In genomic region chr4:30429813-30430466, GRCh38 we compare ENCODE assay signal across 16 cellular contexts.
DNase-seq lines count a peak whose midpoint lies in the region; ATAC-seq, FAIRE-seq and TF ChIP-seq lines count a peak whose summit lies in the region.
"Had no signal": no experiment of that assay in that cellular context is flagged by ENCODE, and none has a peak within 500 bp of the region (broad histone marks: within the 10 kb centered on the region; RNA-seq: fewer than 3 reads in every experiment).

No MANE protein-coding gene starts in this region.

- H3K27me3 ChIP-seq in ACC112 (ENCODE audit: insufficient read depth, low read length) (no peaks in the 10 kb centered on the region), gastrocnemius medialis (no peaks in the 10 kb centered on the region), H9 (ENCODE audit: insufficient read depth, low read length) (no peaks in the 10 kb centered on the region)
- H3K27me3 ChIP-seq: tibial nerve had no signal

- ATAC-seq in gastrocnemius medialis, result no peak
- ATAC-seq in HG02763 (IDR thresholded peaks at IDR 0.05; ENCODE audit: unreplicated experiment), result no peak
- ATAC-seq: mucosa of descending colon had no signal

- H2BK120ac ChIP-seq in H9 (ENCODE audit: low read depth, low read length, poor library complexity, severe bottlenecking), result no peak overlapping the region

- H3K79me2 ChIP-seq in ACC112 (ENCODE audit: control insufficient read depth, insufficient read depth, low read length, unreplicated experiment), result no peaks in the 10 kb centered on the region
- H3K79me2 ChIP-seq in H9 (ENCODE audit: insufficient read depth, low read length), result no peaks in the 10 kb centered on the region

- H3K4me1 Mint-ChIP-seq in CD14-positive monocyte (no peaks in the 10 kb centered on the region), H9 (no peaks in the 10 kb centered on the region)
- H3K4me1 Mint-ChIP-seq: central memory CD8-positive, alpha-beta T cell had no signal

- no peak overlapping the region for H3K23ac ChIP-seq in H9 (ENCODE audit: insufficient read length, low read depth, low read length)

- intact Hi-C loops in CD14-positive monocyte (cut with micrococcal nuclease) (no loop called here), gastrocnemius medialis (cut with DNase I; ENCODE audit: low total_unique reads) (no loop called here)

- no peak overlapping the region for H3K4me2 ChIP-seq in H9 (ENCODE audit: insufficient read depth, insufficient read length, low read length)

- H3K9me3 ChIP-seq in gastrocnemius medialis, result no peaks in the 10 kb centered on the region
- H3K9me3 ChIP-seq in H9 (ENCODE audit: control insufficient read depth, low read depth, low read length), result no peaks in the 10 kb centered on the region
- H3K9me3 ChIP-seq: mucosa of descending colon, tibial nerve had no signal

- H3K23me2 ChIP-seq in H9 (ENCODE audit: insufficient read length, low read depth, low read length, poor library complexity, severe bottlenecking), result no peaks in the 10 kb centered on the region

- H3K9me3 Mint-ChIP-seq in CD14-positive monocyte, result peaks cover 0 to 5% (median 3%) of the 10 kb centered on the region in 7 donors
- peaks cover 5 to 6% of the 10 kb centered on the region in 2 experiments; a peak in 4 of 5 replicates for H3K9me3 Mint-ChIP-seq in H9

- FAIRE-seq in HTR-8/SVneo (lab: Jason Lieb, UNC), result no peak

- no peak overlapping the region for H2BK12ac ChIP-seq in H9 (ENCODE audit: insufficient read length, low read depth, low read length)

- H2BK5ac ChIP-seq in H9 (ENCODE audit: insufficient read length, low read length), result no peak overlapping the region

- H3K27ac ChIP-seq in ACC112 (ENCODE audit: low read depth, low read length) (peak overlapping the region; percentile 49), gastrocnemius medialis (no peak overlapping the region), H9 (ENCODE audit: insufficient read length, low read depth, low read length) (no peak overlapping the region)
- H3K27ac ChIP-seq: tibial nerve had no signal

- no peak overlapping the region for H2BK15ac ChIP-seq in H9 (ENCODE audit: low read depth, low read length)

- no peak overlapping the region for H3T11ph ChIP-seq in H9 (ENCODE audit: low read length)

- no peak overlapping the region for H3K4ac ChIP-seq in H9 (ENCODE audit: low read depth, low read length)

- H4K8ac ChIP-seq in H9 (replicated peaks; ENCODE audit: insufficient read length, low read depth, low read length), result no peak overlapping the region

- H3K36me3 Mint-ChIP-seq in CD14-positive monocyte, result no peaks in the 10 kb centered on the region
- peaks cover under 1 to 7% (median 1%) of the 10 kb centered on the region in 3 experiments; a peak in 5 of 7 replicates for H3K36me3 Mint-ChIP-seq in H9 (ENCODE audit: insufficient read depth in 1 of 3, low read depth in 3 of 3)

- no peak for TF ChIP-seq CTCF in astrocyte of the spinal cord (IDR thresholded peaks at IDR 0.05; ENCODE audit: low read depth, low read length)
- TF ChIP-seq CTCF in CD14-positive monocyte (IDR thresholded peaks at IDR 0.05), result no peak
- TF ChIP-seq CTCF in gastrocnemius medialis (IDR thresholded peaks at IDR 0.05 in 4 of 5, conservative IDR thresholded peaks at IDR 0.05 in 1 of 5), result no peak
- no peak for TF ChIP-seq CTCF in H9 (conservative IDR thresholded peaks at IDR 0.05)

- H3K36me3 ChIP-seq in ACC112 (ENCODE audit: insufficient read depth, low read length) (no peaks in the 10 kb centered on the region), gastrocnemius medialis (no peaks in the 10 kb centered on the region)
- H3K36me3 ChIP-seq: tibial nerve had no signal

- H3K27me3 Mint-ChIP-seq in CD14-positive monocyte (ENCODE audit: low read depth in 3 of 3), result no peaks in the 10 kb centered on the region
- H3K27me3 Mint-ChIP-seq in H9 (ENCODE audit: low read depth), result no peaks in the 10 kb centered on the region
- H3K27me3 Mint-ChIP-seq: central memory CD8-positive, alpha-beta T cell had no signal

- H3K79me1 ChIP-seq in H9 (ENCODE audit: insufficient read depth, low read depth, low read length, poor library complexity, severe bottlenecking), result no peaks in the 10 kb centered on the region

- no peak overlapping the region for H3K56ac ChIP-seq in H9 (ENCODE audit: insufficient read length, low read depth, low read length)

- no peaks in the 10 kb centered on the region for H4K20me1 ChIP-seq in H9 (ENCODE audit: control insufficient read depth, insufficient read depth, insufficient read length)

- no CpG with 5 or more reads among the region's 2 CpGs for WGBS in H9 (ENCODE audit: extremely low coverage, insufficient read length, low lambda C conversion rate)

- H2AFZ ChIP-seq in ACC112 (ENCODE audit: low read length, unreplicated experiment) (no peak overlapping the region), H9 (ENCODE audit: low read length) (no peak overlapping the region)

- DNase-seq in HTR-8/SVneo (ENCODE audit: insufficient read length, low spot score) (peak; percentile 18), astrocyte of the spinal cord (ENCODE audit: low read depth, low spot score) (peak; percentile 89), glomerular endothelial cell (ENCODE audit: extremely low read depth, low read depth, low spot score) (peak; percentile 25), CD14-positive monocyte (ENCODE audit: low spot score) (no peak), gastrocnemius medialis (no peak), H9 (no peak)
- DNase-seq: ACHN; activated CD4-positive, alpha-beta T cell treated with anti-CD3 and anti-CD28 coated beads, Interleukin-2, amount 50 U/mL, for 1 hour; activated effector memory CD4-positive, alpha-beta T cell treated with Interleukin-2 at 50 U/mL for 16 hours; DMS79; mucosa of descending colon; T-helper 1 cell had no signal

- H3K4me3 ChIP-seq in ACC112 (ENCODE audit: low read depth, low read length) (0 out of 2 replicates have a peak overlapping the region, but pooled peaks have one; percentile 33), astrocyte of the spinal cord (ENCODE audit: low read depth, low read length) (no peak overlapping the region), gastrocnemius medialis (no peak overlapping the region)
- H3K4me3 ChIP-seq: mucosa of descending colon, tibial nerve had no signal

- no peak overlapping the region for H4K5ac ChIP-seq in H9 (ENCODE audit: insufficient read length, low read depth, low read length)

- H2BK20ac ChIP-seq in H9 (ENCODE audit: low read depth, low read length, poor library complexity, severe bottlenecking), result no peak overlapping the region

- no peak overlapping the region for H3K14ac ChIP-seq in H9 (ENCODE audit: insufficient read depth, low read length)

- no peak overlapping the region for H3K9ac ChIP-seq in H9 (ENCODE audit: extremely low read depth, insufficient read length, low read length)

- H4K91ac ChIP-seq in H9 (ENCODE audit: insufficient read length, low read depth, low read length), result no peak overlapping the region

- H3K4me3 Mint-ChIP-seq in CD14-positive monocyte (no peak overlapping the region), H9 (no peak overlapping the region)
- H3K4me3 Mint-ChIP-seq: central memory CD8-positive, alpha-beta T cell had no signal

- in situ Hi-C loops in astrocyte of the spinal cord (cut with HindIII; ENCODE audit: low sequenced_read_pairs), result no loop called here
- in situ Hi-C loops in gastrocnemius medialis (cut with MboI; ENCODE audit: low sequenced_read_pairs in 4 of 4), result no loop called here

- H3K27ac Mint-ChIP-seq in CD14-positive monocyte, result no peak overlapping the region
- H3K27ac Mint-ChIP-seq in H9, result peak overlapping the region in 1 of 3 experiments; percentile 51; a peak in 1 of 7 replicates

- peaks cover 8% of the 10 kb centered on the region for H3K4me1 ChIP-seq in ACC112 (ENCODE audit: control insufficient read depth, insufficient read depth, low read length, unreplicated experiment)
- H3K4me1 ChIP-seq in gastrocnemius medialis, result no peaks in the 10 kb centered on the region
- no peaks in the 10 kb centered on the region for H3K4me1 ChIP-seq in H9 (ENCODE audit: insufficient read depth, low read length)
- H3K4me1 ChIP-seq: tibial nerve had no signal

- H2AK5ac ChIP-seq in H9 (ENCODE audit: insufficient read length, low read length), result no peak overlapping the region

- H3K18ac ChIP-seq in H9 (ENCODE audit: insufficient read length, low read depth, low read length), result no peak overlapping the region

- TF ChIP-seq POLR2A in gastrocnemius medialis (IDR thresholded peaks at IDR 0.05), result no peak

Comparison
In these comparisons a context has a peak if more than half of its experiments do, and no peak if none do; other contexts are left out.
1. DNase-seq: peak in HTR-8/SVneo (single experiment), astrocyte of the spinal cord (single experiment) and glomerular endothelial cell (single experiment); none in CD14-positive monocyte (single experiment), gastrocnemius medialis (0 of 2) and H9 (single experiment).